Comparison of ENCODE assay signal across 11 cellular contexts in the genomic region with DNA sequence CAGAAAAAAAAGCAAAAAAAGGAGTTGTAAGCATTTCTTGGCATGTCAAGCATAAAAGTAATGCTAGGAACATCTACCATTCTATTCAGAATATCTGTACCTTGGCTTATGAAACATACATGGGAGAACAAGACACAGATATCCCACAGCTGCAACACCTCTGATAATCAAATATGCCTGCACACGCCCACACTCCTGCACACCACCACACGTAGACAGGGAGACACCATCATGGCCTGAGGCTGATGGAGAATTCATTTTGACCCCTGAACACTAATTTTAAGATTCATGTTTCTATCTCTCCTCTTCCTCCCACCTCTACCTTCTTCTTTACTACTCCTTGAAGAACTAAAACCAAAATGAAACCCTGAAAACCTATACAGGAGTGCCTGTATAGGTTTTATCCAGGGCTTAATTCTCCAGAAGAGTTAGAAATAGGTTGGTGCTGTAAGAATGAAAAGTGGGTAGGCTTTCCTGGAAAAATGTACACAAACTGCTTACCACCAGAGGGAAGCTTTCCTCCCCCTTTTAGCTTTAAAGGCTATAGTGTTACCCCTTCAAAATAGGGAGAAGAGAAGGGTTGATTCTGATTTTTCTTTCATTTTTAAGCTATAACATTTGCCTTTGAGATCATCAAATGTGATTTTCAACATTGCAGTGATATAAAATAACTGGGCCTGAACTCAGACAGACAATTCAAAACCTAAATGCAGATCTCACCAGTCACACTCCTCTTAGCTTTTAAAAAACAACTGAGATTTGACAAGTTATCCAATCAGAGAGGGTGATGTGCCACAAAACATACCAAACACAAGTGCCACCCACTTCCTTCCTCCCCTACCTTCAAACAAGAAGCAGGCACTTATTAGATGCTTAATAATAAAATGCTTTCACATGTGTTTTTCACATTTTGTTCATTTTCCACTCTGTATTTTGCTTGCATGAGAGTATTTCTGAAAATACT. TPM values are rescaled to one million over a fixed set of nuclear protein-coding genes. Genes with fewer than 3 reads are reported as not detected.
DNase-seq lines count a peak whose midpoint lies in the region; ATAC-seq, FAIRE-seq and TF ChIP-seq lines count a peak whose summit lies in the region.
"Had no signal": no experiment of that assay in that cellular context is flagged by ENCODE, and none has a peak within 500 bp of the region (broad histone marks: within the 10 kb centered on the region; RNA-seq: fewer than 3 reads in every experiment).

No MANE protein-coding gene starts in this region.

- intact Hi-C loops in activated T-helper 2 cell treated with anti-CD3 and anti-CD28 coated beads, Interferon-gamma antibody, Interleukin-2, Interleukin-4, amounts not matched to agents 10 μg/mL and 5 μg/mL and 100 μg/mL, durations not matched to agents 14 hours and 24 hours and 36 hours (cut with micrococcal nuclease), result loop anchor here (5.0 kb wide), 1 partner anchor 121 kb away; no protein-coding TSS in a partner anchor

- POLR2A ChIA-PET in HEK293 (lab: Yijun Ruan, JAX), result no interaction called here

- no peaks in the 10 kb centered on the region for H3K27me3 ChIP-seq in CD4-positive, CD25-positive, alpha-beta regulatory T cell (ENCODE audit: control insufficient read depth, insufficient read depth, low read length)
- H3K27me3 ChIP-seq: body of pancreas had no signal

- no peaks in the 10 kb centered on the region for H3K9me3 ChIP-seq in CD4-positive, CD25-positive, alpha-beta regulatory T cell (ENCODE audit: control insufficient read depth in 2 of 2, low read length in 2 of 2)
- H3K9me3 ChIP-seq in HEK293 (ENCODE audit: control insufficient read depth, insufficient read depth, low read depth, low read length), result no peaks in the 10 kb centered on the region
- H3K9me3 ChIP-seq: body of pancreas had no signal

- peaks cover 36% of the 10 kb centered on the region for H3K36me3 Mint-ChIP-seq in CD4-positive, CD25-positive, alpha-beta regulatory T cell
- peaks cover 69% of the 10 kb centered on the region for H3K36me3 Mint-ChIP-seq in activated T-helper 2 cell treated with anti-CD3 and anti-CD28 coated beads, Interferon-gamma antibody, Interleukin-2, Interleukin-4, amounts not matched to agents 10 μg/mL and 5 μg/mL and 100 μg/mL, durations not matched to agents 14 hours and 24 hours and 36 hours (ENCODE audit: low read depth)
- H3K36me3 Mint-ChIP-seq in mesothelial cell of epicardium, result peaks cover 9% of the 10 kb centered on the region

- CTCF ChIA-PET in HEK293 (lab: Yijun Ruan, JAX), result interaction anchor here (0.6 to 1.3 kb wide), 5 partner anchors 55 to 146 kb away, joined by 3 to 5 read pairs (median 4); no protein-coding TSS in a partner anchor

- H3K27me3 Mint-ChIP-seq in CD4-positive, CD25-positive, alpha-beta regulatory T cell, result no peaks in the 10 kb centered on the region
- H3K27me3 Mint-ChIP-seq in activated T-helper 2 cell treated with anti-CD3 and anti-CD28 coated beads, Interferon-gamma antibody, Interleukin-2, Interleukin-4, amounts not matched to agents 10 μg/mL and 5 μg/mL and 100 μg/mL, durations not matched to agents 14 hours and 24 hours and 36 hours (ENCODE audit: low read depth), result no peaks in the 10 kb centered on the region
- no peaks in the 10 kb centered on the region for H3K27me3 Mint-ChIP-seq in mesothelial cell of epicardium (ENCODE audit: low read depth)

- FAIRE-seq in urothelium cell line (lab: Jason Lieb, UNC), result no peak

- H3K4me1 Mint-ChIP-seq in CD4-positive, CD25-positive, alpha-beta regulatory T cell, result peaks cover 43 to 93% (median 63%) of the 10 kb centered on the region in 4 donors
- peaks cover 33% of the 10 kb centered on the region for H3K4me1 Mint-ChIP-seq in activated T-helper 2 cell treated with anti-CD3 and anti-CD28 coated beads, Interferon-gamma antibody, Interleukin-2, Interleukin-4, amounts not matched to agents 10 μg/mL and 5 μg/mL and 100 μg/mL, durations not matched to agents 14 hours and 24 hours and 36 hours (ENCODE audit: low read depth)
- peaks cover 11% of the 10 kb centered on the region for H3K4me1 Mint-ChIP-seq in mesothelial cell of epicardium

- H3K4me3 ChIP-seq in CD4-positive, CD25-positive, alpha-beta regulatory T cell (ENCODE audit: low read depth, low read length), result peak overlapping the region; percentile 77
- no peak overlapping the region for H3K4me3 ChIP-seq in HEK293 (ENCODE audit: low read depth, low read length)
- H3K4me3 ChIP-seq: body of pancreas had no signal

- H3K4me1 ChIP-seq in CD4-positive, CD25-positive, alpha-beta regulatory T cell (ENCODE audit: control insufficient read depth, insufficient read depth, low read length, poor library complexity, severe bottlenecking), result peaks cover 90% of the 10 kb centered on the region
- no peaks in the 10 kb centered on the region for H3K4me1 ChIP-seq in HEK293 (ENCODE audit: control insufficient read depth, insufficient read depth, low read length)
- H3K4me1 ChIP-seq: body of pancreas had no signal

- ATAC-seq in CD4-positive, CD25-positive, alpha-beta regulatory T cell (ENCODE audit: low read depth in 2 of 2), result peak; percentile 92 to 97
- no peak for ATAC-seq in GM19023 (IDR thresholded peaks at IDR 0.05; ENCODE audit: unreplicated experiment)
- ATAC-seq in HG03108 (IDR thresholded peaks at IDR 0.05; ENCODE audit: unreplicated experiment), result no peak
- ATAC-seq: body of pancreas, WTC11 had no signal

- peak overlapping the region; percentile 78 to 98 (median 89) for H3K27ac Mint-ChIP-seq in CD4-positive, CD25-positive, alpha-beta regulatory T cell
- H3K27ac Mint-ChIP-seq in activated T-helper 2 cell treated with anti-CD3 and anti-CD28 coated beads, Interferon-gamma antibody, Interleukin-2, Interleukin-4, amounts not matched to agents 10 μg/mL and 5 μg/mL and 100 μg/mL, durations not matched to agents 14 hours and 24 hours and 36 hours, result peak overlapping the region; percentile 70
- H3K27ac Mint-ChIP-seq in mesothelial cell of epicardium, result peak overlapping the region; percentile 44
- H3K27ac Mint-ChIP-seq: WTC11 had no signal

- TF ChIP-seq CTCF in HEK293 (tag by site-specific recombination; IDR thresholded peaks at IDR 0.05) (no peak), mesothelial cell of epicardium (IDR thresholded peaks at IDR 0.05; ENCODE audit: unreplicated experiment) (no peak)

- H3K9me3 Mint-ChIP-seq in CD4-positive, CD25-positive, alpha-beta regulatory T cell, result no peaks in the 10 kb centered on the region
- no peaks in the 10 kb centered on the region for H3K9me3 Mint-ChIP-seq in activated T-helper 2 cell treated with anti-CD3 and anti-CD28 coated beads, Interferon-gamma antibody, Interleukin-2, Interleukin-4, amounts not matched to agents 10 μg/mL and 5 μg/mL and 100 μg/mL, durations not matched to agents 14 hours and 24 hours and 36 hours
- H3K9me3 Mint-ChIP-seq in mesothelial cell of epicardium, result no peaks in the 10 kb centered on the region
- H3K9me3 Mint-ChIP-seq: WTC11 had no signal

- H3K4me3 Mint-ChIP-seq in CD4-positive, CD25-positive, alpha-beta regulatory T cell, result peak overlapping the region; percentile 46 to 81 (median 52)
- no peak overlapping the region for H3K4me3 Mint-ChIP-seq in activated T-helper 2 cell treated with anti-CD3 and anti-CD28 coated beads, Interferon-gamma antibody, Interleukin-2, Interleukin-4, amounts not matched to agents 10 μg/mL and 5 μg/mL and 100 μg/mL, durations not matched to agents 14 hours and 24 hours and 36 hours (ENCODE audit: low read depth)
- no peak overlapping the region for H3K4me3 Mint-ChIP-seq in mesothelial cell of epicardium
- H3K4me3 Mint-ChIP-seq: WTC11 had no signal

- DNase-seq in CD4-positive, CD25-positive, alpha-beta regulatory T cell, result peak; percentile 17 to 89 (median 81)
- DNase-seq in activated T-helper 2 cell treated with anti-CD3 and anti-CD28 coated beads, Interferon-gamma antibody, Interleukin-2, Interleukin-4, amounts not matched to agents 10 μg/mL and 5 μg/mL and 100 μg/mL, durations not matched to agents 14 hours and 24 hours and 36 hours (ENCODE audit: low spot score), result no peak
- no peak for DNase-seq in mesothelial cell of epicardium (ENCODE audit: low spot score in 2 of 2, unreplicated experiment in 2 of 2)
- DNase-seq in urothelium cell line (ENCODE audit: low spot score), result no peak
- DNase-seq: body of pancreas, DMS153, NCI-H345 had no signal

- H3K27ac ChIP-seq in CD4-positive, CD25-positive, alpha-beta regulatory T cell (ENCODE audit: insufficient read depth, low read length, poor library complexity, severe bottlenecking), result peak overlapping the region; percentile 79
- H3K27ac ChIP-seq in HEK293 (ENCODE audit: extremely low read depth, low read depth, low read length), result no peak overlapping the region
- H3K27ac ChIP-seq: body of pancreas had no signal

- H3K36me3 ChIP-seq in CD4-positive, CD25-positive, alpha-beta regulatory T cell (ENCODE audit: control insufficient read depth, insufficient read depth, low read length), result peaks cover 18% of the 10 kb centered on the region
- peaks cover 14 to 33% of the 10 kb centered on the region in 2 experiments; a peak in 2 of 3 replicates for H3K36me3 ChIP-seq in HEK293 (ENCODE audit: control insufficient read depth in 2 of 2, insufficient read depth in 1 of 2, low read length in 2 of 2)

TF ChIP-seq in HEK293, 187 proteins besides CTCF, POLR2A, EP300 and RAD21:
- TF ChIP-seq ZFHX2 (tag by site-specific recombination; conservative IDR thresholded peaks at IDR 0.05) (peak; percentile 33; the same call in 1 of the 2 replicates), ZNF624 (tag by site-specific recombination; IDR thresholded peaks at IDR 0.05) (no peak), EGR2 (tag by site-specific recombination; IDR thresholded peaks at IDR 0.05; ENCODE audit: low read depth) (0 out of 2 replicates have a peak, but pooled peaks have one; percentile 12), GLIS2 (tag by site-specific recombination; IDR thresholded peaks at IDR 0.05) (no peak)
- TF ChIP-seq, protein P1, sequence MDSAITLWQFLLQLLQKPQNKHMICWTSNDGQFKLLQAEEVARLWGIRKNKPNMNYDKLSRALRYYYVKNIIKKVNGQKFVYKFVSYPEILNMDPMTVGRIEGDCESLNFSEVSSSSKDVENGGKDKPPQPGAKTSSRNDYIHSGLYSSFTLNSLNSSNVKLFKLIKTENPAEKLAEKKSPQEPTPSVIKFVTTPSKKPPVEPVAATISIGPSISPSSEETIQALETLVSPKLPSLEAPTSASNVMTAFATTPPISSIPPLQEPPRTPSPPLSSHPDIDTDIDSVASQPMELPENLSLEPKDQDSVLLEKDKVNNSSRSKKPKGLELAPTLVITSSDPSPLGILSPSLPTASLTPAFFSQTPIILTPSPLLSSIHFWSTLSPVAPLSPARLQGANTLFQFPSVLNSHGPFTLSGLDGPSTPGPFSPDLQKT (IDR thresholded peaks at IDR 0.05; ENCODE audit: borderline replicate concordance, low read depth, low read length), result no peak

RNA-seq across cellular contexts. Expression of gene ELOVL5, which starts 57.9 kb away (rescaled TPM):
- total RNA-seq in CD4-positive, CD25-positive, alpha-beta regulatory T cell, result 201 TPM
- polyA plus RNA-seq in CD4-positive, CD25-positive, alpha-beta regulatory T cell, result 100 to 1,000 TPM; 139 to 175 (median 154) TPM
- 122 and 133 TPM in 2 replicates for total RNA-seq in activated T-helper 2 cell treated with anti-CD3 and anti-CD28 coated beads, Interferon-gamma antibody, Interleukin-2, Interleukin-4, amounts not matched to agents 10 μg/mL and 5 μg/mL and 100 μg/mL, durations not matched to agents 14 hours and 24 hours and 36 hours
- total RNA-seq in mesothelial cell of epicardium, result 109 to 113 TPM (median 110 TPM) in 3 replicates

Comparison
In these comparisons a context has a peak if more than half of its experiments do, and no peak if none do; other contexts are left out.
1. ATAC-seq: peak in CD4-positive, CD25-positive, alpha-beta regulatory T cell (2 of 2); none in GM19023 (single experiment) and HG03108 (single experiment).
2. DNase-seq: peak in CD4-positive, CD25-positive, alpha-beta regulatory T cell (3 of 3); none in activated T-helper 2 cell treated with anti-CD3 and anti-CD28 coated beads, Interferon-gamma antibody, Interleukin-2, Interleukin-4, amounts not matched to agents 10 μg/mL and 5 μg/mL and 100 μg/mL, durations not matched to agents 14 hours and 24 hours and 36 hours (single experiment), mesothelial cell of epicardium (0 of 2) and urothelium cell line (single experiment).
3. H3K4me3 Mint-ChIP-seq: peak in CD4-positive, CD25-positive, alpha-beta regulatory T cell (4 of 4); none in activated T-helper 2 cell treated with anti-CD3 and anti-CD28 coated beads, Interferon-gamma antibody, Interleukin-2, Interleukin-4, amounts not matched to agents 10 μg/mL and 5 μg/mL and 100 μg/mL, durations not matched to agents 14 hours and 24 hours and 36 hours (single experiment) and mesothelial cell of epicardium (single experiment).
4. Peak in every context shown above with its lines, with median percentiles within 50 percentile points of each other: H3K27ac Mint-ChIP-seq.